In the genomic region with DNA sequence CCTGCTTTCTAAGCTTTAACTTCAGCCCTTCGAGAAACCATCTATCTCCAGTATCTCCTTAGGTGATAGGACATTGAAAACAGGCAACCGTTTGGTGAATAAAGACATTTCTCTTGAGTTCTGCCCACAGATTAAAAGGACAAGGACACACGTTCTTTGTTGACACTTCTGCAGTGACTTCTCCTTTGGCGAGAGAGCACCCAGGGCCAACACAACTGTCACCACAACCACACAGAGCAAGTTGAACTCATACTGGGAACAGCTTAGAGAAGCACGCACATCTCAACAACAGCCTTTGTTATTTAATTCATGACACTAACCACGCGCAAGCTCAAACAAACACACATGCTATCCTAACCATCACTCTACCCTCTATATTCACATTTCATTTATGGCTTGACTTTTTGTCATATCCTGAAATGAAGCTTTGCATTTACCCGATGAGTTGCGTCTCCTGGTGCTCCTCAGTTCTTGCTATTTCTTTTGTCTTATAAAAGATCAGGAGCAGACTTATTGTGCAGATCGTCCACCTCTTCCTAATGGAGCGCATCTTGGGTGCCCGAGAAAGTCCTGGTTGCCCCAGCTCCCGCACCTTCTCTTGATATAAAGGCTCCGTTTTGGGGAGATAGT, we compare ENCODE assay signal across 8 cellular contexts. TPM values are rescaled to one million over a fixed set of nuclear protein-coding genes. Genes with fewer than 3 reads are reported as not detected.
DNase-seq lines count a peak whose midpoint lies in the region; FAIRE-seq and TF ChIP-seq lines count a peak whose summit lies in the region.

No MANE protein-coding gene starts in this region.

- no peak for FAIRE-seq in H54 (lab: Jason Lieb, UNC)

- peaks cover 26% of the 10 kb centered on the region for H3K36me3 Mint-ChIP-seq in activated CD4-positive, alpha-beta memory T cell treated with anti-CD3 and anti-CD28 coated beads for 36 hours
- no peaks in the 10 kb centered on the region for H3K36me3 Mint-ChIP-seq in HFFc6 (ENCODE audit: low read depth)

- POLR2A ChIA-PET in AG04449 (lab: Yijun Ruan, JAX), result no interaction called here
- POLR2A ChIA-PET in activated CD4-positive, alpha-beta memory T cell treated with anti-CD3 and anti-CD28 coated beads for 36 hours (lab: Charles Lee), result interaction anchor here (0.8 to 6.9 kb wide), 18 partner anchors 9 to 367 kb away, joined by 3 to 96 read pairs (median 8); partner anchors contain the start of gene FAM174A

- no peak overlapping the region for H3K9ac ChIP-seq in neuronal stem cell (ENCODE audit: low read depth, low read length, poor library complexity)

- DNase-seq in AG04449 (ENCODE audit: low read depth, low spot score) (no peak), KG1 (lab: John Stamatoyannopoulos, UW) (peak; percentile 13), esophagus squamous epithelium (lab: John Stamatoyannopoulos, UW) (no peak), neuronal stem cell (ENCODE audit: low spot score) (peak; percentile 15), NCI-H1930 (lab: John Stamatoyannopoulos, UW) (no peak), H54 (ENCODE audit: insufficient read length, low spot score) (no peak), HFFc6 (no peak)
- DNase-seq in activated CD4-positive, alpha-beta memory T cell treated with anti-CD3 and anti-CD28 coated beads for 36 hours, result peak; percentile 72

- H2BK15ac ChIP-seq in neuronal stem cell (ENCODE audit: low read length), result no peak overlapping the region

- no peak overlapping the region for H2BK12ac ChIP-seq in neuronal stem cell (ENCODE audit: low read length)

- H3K27me3 ChIP-seq in esophagus squamous epithelium, result peaks cover 0 to 24% (median 0%) of the 10 kb centered on the region in 4 donors
- H3K27me3 ChIP-seq in neuronal stem cell (ENCODE audit: control insufficient read depth in 3 of 3, insufficient read depth in 3 of 3, low read depth in 1 of 3, low read length in 3 of 3), result peaks cover 0 to 10% (median 0%) of the 10 kb centered on the region in 3 experiments

- peak overlapping the region; percentile 92 for H3K4me3 Mint-ChIP-seq in activated CD4-positive, alpha-beta memory T cell treated with anti-CD3 and anti-CD28 coated beads for 36 hours
- H3K4me3 Mint-ChIP-seq in HFFc6, result no peak overlapping the region

- H3K4me1 Mint-ChIP-seq in activated CD4-positive, alpha-beta memory T cell treated with anti-CD3 and anti-CD28 coated beads for 36 hours (ENCODE audit: low read depth), result peaks cover 29% of the 10 kb centered on the region
- H3K4me1 Mint-ChIP-seq in HFFc6 (ENCODE audit: low read depth), result no peaks in the 10 kb centered on the region

- H3K4ac ChIP-seq in neuronal stem cell (ENCODE audit: low read length), result no peak overlapping the region

- peak overlapping the region; percentile 93 for H2AFZ ChIP-seq in neuronal stem cell (ENCODE audit: low read length)

- 0 to 1% methylated on average over 10 to 13 of the region's 14 CpGs for WGBS in esophagus squamous epithelium, 2 donors
- no CpG with 5 or more reads among the region's 14 CpGs for WGBS in neuronal stem cell (ENCODE audit: extremely low coverage in 2 of 2, insufficient read length in 2 of 2, insufficient replicate concordance in 1 of 2), 2 donors

- CTCF ChIA-PET in AG04449 (lab: Yijun Ruan, JAX), result no interaction called here
- CTCF ChIA-PET in activated CD4-positive, alpha-beta memory T cell treated with anti-CD3 and anti-CD28 coated beads for 36 hours (lab: Charles Lee), result interaction anchor here (0.6 to 2.1 kb wide), 13 partner anchors 29 to 279 kb away, joined by 3 to 7 read pairs (median 3); no protein-coding TSS in a partner anchor

- H3K9me3 ChIP-seq in esophagus squamous epithelium (no peaks in the 10 kb centered on the region), neuronal stem cell (replicated peaks in 1 of 2; ENCODE audit: control insufficient read depth in 2 of 2, insufficient read depth in 1 of 2, low read depth in 1 of 2, low read length in 2 of 2) (peaks cover 2% of the 10 kb centered on the region in 2 donors)

- TF ChIP-seq POLR2A in esophagus squamous epithelium (IDR thresholded peaks at IDR 0.05), result no peak
- TF ChIP-seq POLR2A in H54 (IDR thresholded peaks at IDR 0.05; ENCODE audit: low read depth, low read length), result no peak

- TF ChIP-seq CTCF in AG04449 (IDR thresholded peaks at IDR 0.05; ENCODE audit: insufficient read depth, low read length, missing control alignments) (no peak), esophagus squamous epithelium (IDR thresholded peaks at IDR 0.05) (no peak), HFFc6 (IDR thresholded peaks at IDR 0.05) (no peak)

- H3K9me3 Mint-ChIP-seq in activated CD4-positive, alpha-beta memory T cell treated with anti-CD3 and anti-CD28 coated beads for 36 hours, result no peaks in the 10 kb centered on the region
- H3K9me3 Mint-ChIP-seq in HFFc6, result peaks cover 12% of the 10 kb centered on the region

- H3K4me2 ChIP-seq in neuronal stem cell (ENCODE audit: insufficient read depth, low read length, poor library complexity, severe bottlenecking), result peak overlapping the region; percentile 74

- no peak overlapping the region for H3K14ac ChIP-seq in neuronal stem cell (ENCODE audit: low read length)

- intact Hi-C loops in activated CD4-positive, alpha-beta memory T cell treated with anti-CD3 and anti-CD28 coated beads for 36 hours (cut with micrococcal nuclease), result loop anchor here (1.0 to 5.0 kb wide), 10 partner anchors 11 to 1974 kb away; partner anchors contain the start of genes CHD1 and FAM174A
- intact Hi-C loops in esophagus squamous epithelium (cut with DNase I), result no loop called here

- peak overlapping the region; percentile 64 to 89 (median 83) for H3K27ac ChIP-seq in esophagus squamous epithelium
- no peak overlapping the region for H3K27ac ChIP-seq in neuronal stem cell (replicated peaks; ENCODE audit: low read length)

- H4K8ac ChIP-seq in neuronal stem cell (ENCODE audit: low read depth, low read length), result no peak overlapping the region

- peak overlapping the region; percentile 41 for H3K4me3 ChIP-seq in AG04449 (ENCODE audit: low read depth, low read length)
- peak overlapping the region; percentile 38 to 72 (median 48) for H3K4me3 ChIP-seq in esophagus squamous epithelium
- peak overlapping the region; percentile 58 to 90 for H3K4me3 ChIP-seq in neuronal stem cell (ENCODE audit: low read length in 2 of 2)

- H3K27ac Mint-ChIP-seq in activated CD4-positive, alpha-beta memory T cell treated with anti-CD3 and anti-CD28 coated beads for 36 hours, result peak overlapping the region; percentile 96
- H3K27ac Mint-ChIP-seq in HFFc6, result no peak overlapping the region

- H3K18ac ChIP-seq in neuronal stem cell (ENCODE audit: low read length), result peak overlapping the region; percentile 67

- H3K27me3 Mint-ChIP-seq in activated CD4-positive, alpha-beta memory T cell treated with anti-CD3 and anti-CD28 coated beads for 36 hours, result no peaks in the 10 kb centered on the region
- peaks cover 15% of the 10 kb centered on the region for H3K27me3 Mint-ChIP-seq in HFFc6 (ENCODE audit: insufficient read depth)

- no peak overlapping the region for H2BK120ac ChIP-seq in neuronal stem cell (ENCODE audit: low read depth, low read length)

- no peak overlapping the region for H4K91ac ChIP-seq in neuronal stem cell (ENCODE audit: low read depth, low read length, poor library complexity)

- H3K79me1 ChIP-seq in neuronal stem cell (ENCODE audit: low read depth, low read length), result peaks cover 2% of the 10 kb centered on the region

- H2AK5ac ChIP-seq in neuronal stem cell (ENCODE audit: low read depth, low read length), result no peak overlapping the region

- no peak overlapping the region for H2BK5ac ChIP-seq in neuronal stem cell (ENCODE audit: low read length)

- H3K36me3 ChIP-seq in esophagus squamous epithelium, result no peaks in the 10 kb centered on the region
- H3K36me3 ChIP-seq in neuronal stem cell (replicated peaks in 1 of 2; ENCODE audit: control insufficient read depth in 2 of 2, insufficient read depth in 2 of 2, low read length in 2 of 2), result peaks cover 0 to 3% of the 10 kb centered on the region in 2 donors

- H3K4me1 ChIP-seq in esophagus squamous epithelium (peaks cover 3 to 48% (median 6%) of the 10 kb centered on the region in 3 donors), neuronal stem cell (ENCODE audit: control insufficient read depth in 2 of 2, insufficient read depth in 1 of 2, low read depth in 1 of 2, low read length in 2 of 2) (peaks cover 4 to 13% of the 10 kb centered on the region in 2 donors)

- H3K23ac ChIP-seq in neuronal stem cell (ENCODE audit: low read depth, low read length, poor library complexity), result no peak overlapping the region

RNA-seq across cellular contexts. Expression of gene ST8SIA4, which starts 0.6 kb away (rescaled TPM):
- total RNA-seq in activated CD4-positive, alpha-beta memory T cell treated with anti-CD3 and anti-CD28 coated beads for 36 hours, result 10 to 100 TPM; 32.8 to 35.1 TPM
- total RNA-seq in esophagus squamous epithelium, result 1 to 10 TPM; 1.6 to 4.4 (median 2.8) TPM
- 1.9 TPM for polyA plus RNA-seq in neuronal stem cell (2013, experiment 1 of 2)
- polyA plus RNA-seq in neuronal stem cell (2013, experiment 2 of 2), result 1.9 TPM
- not detected for total RNA-seq in HFFc6 (2021; fragmentation: NEBNext Ultra II Directional; extraction: Animal tissue kit (Norgen Biotek cat#: 25700))

Comparison
In these comparisons a context has a peak if more than half of its experiments do, and no peak if none do; other contexts are left out.
1. DNase-seq: peak in KG1 (single experiment), activated CD4-positive, alpha-beta memory T cell treated with anti-CD3 and anti-CD28 coated beads for 36 hours (single experiment) and neuronal stem cell (single experiment); none in AG04449 (single experiment), esophagus squamous epithelium (single experiment), NCI-H1930 (0 of 2), H54 (single experiment) and HFFc6 (single experiment).
2. RNA of gene ST8SIA4, which starts 0.6 kb away (total RNA-seq): 32.8 to 35.1 TPM in activated CD4-positive, alpha-beta memory T cell treated with anti-CD3 and anti-CD28 coated beads for 36 hours; 1.6 to 4.4 TPM in esophagus squamous epithelium and not detected in HFFc6; every median in the first group is over 4 times any median in the second.
3. Peak in every context shown above with its lines, with median percentiles within 50 percentile points of each other: H3K4me3 ChIP-seq.